1 cellular context compared by ENCODE assay signal in genomic region chr17:7560172-7561027, GRCh38.
TF ChIP-seq lines count a peak whose summit lies in the region.

No MANE protein-coding gene starts in this region.

TF ChIP-seq in K562, 482 proteins besides CTCF, POLR2A, EP300 and RAD21:
- no peak for TF ChIP-seq ZFPM2 (CRISPR knock-in tag; IDR thresholded peaks at IDR 0.05)
- no peak for TF ChIP-seq CBX3 (IDR thresholded peaks at IDR 0.05; ENCODE audit: borderline replicate concordance in 1 of 2, low read length in 2 of 2)
- TF ChIP-seq TFAP4 (CRISPR knock-in tag; IDR thresholded peaks at IDR 0.05; ENCODE audit: borderline replicate concordance) = peak; percentile 29; the same call in 1 of the 2 replicates
- TF ChIP-seq HOXB6 (CRISPR knock-in tag; IDR thresholded peaks at IDR 0.05; ENCODE audit: borderline replicate concordance) = no peak
- no peak for TF ChIP-seq SP2 (IDR thresholded peaks at IDR 0.05; ENCODE audit: extremely low read depth, low read depth, low read length, poor library complexity, severe bottlenecking)
- no peak for TF ChIP-seq THRA (IDR thresholded peaks at IDR 0.05)
- TF ChIP-seq AFF1 (IDR thresholded peaks at IDR 0.05; ENCODE audit: low read depth in 1 of 2, partially characterized antibody in 2 of 2) = peak in 1 of 2 experiments; percentile 25
- no peak for TF ChIP-seq CHD4 (IDR thresholded peaks at IDR 0.05; ENCODE audit: insufficient read depth, insufficient replicate concordance, low read depth, low read length, poor library complexity, severe bottlenecking)
- TF ChIP-seq KAT7 (CRISPR knock-in tag; IDR thresholded peaks at IDR 0.05; ENCODE audit: borderline replicate concordance) = peak; percentile 57; the same call in 1 of the 2 replicates
- TF ChIP-seq ZFX (CRISPR knock-in tag; IDR thresholded peaks at IDR 0.05) = peak; percentile 59
- no peak for TF ChIP-seq TSHZ1 (CRISPR knock-in tag; IDR thresholded peaks at IDR 0.05)
- no peak for TF ChIP-seq SMARCE1 (IDR thresholded peaks at IDR 0.05)
- no peak for TF ChIP-seq CREB3 (tag; conservative IDR thresholded peaks at IDR 0.05; ENCODE audit: low read depth)
TF ChIP-seq in K562: peak in this region for 4.
